In the genomic region with DNA sequence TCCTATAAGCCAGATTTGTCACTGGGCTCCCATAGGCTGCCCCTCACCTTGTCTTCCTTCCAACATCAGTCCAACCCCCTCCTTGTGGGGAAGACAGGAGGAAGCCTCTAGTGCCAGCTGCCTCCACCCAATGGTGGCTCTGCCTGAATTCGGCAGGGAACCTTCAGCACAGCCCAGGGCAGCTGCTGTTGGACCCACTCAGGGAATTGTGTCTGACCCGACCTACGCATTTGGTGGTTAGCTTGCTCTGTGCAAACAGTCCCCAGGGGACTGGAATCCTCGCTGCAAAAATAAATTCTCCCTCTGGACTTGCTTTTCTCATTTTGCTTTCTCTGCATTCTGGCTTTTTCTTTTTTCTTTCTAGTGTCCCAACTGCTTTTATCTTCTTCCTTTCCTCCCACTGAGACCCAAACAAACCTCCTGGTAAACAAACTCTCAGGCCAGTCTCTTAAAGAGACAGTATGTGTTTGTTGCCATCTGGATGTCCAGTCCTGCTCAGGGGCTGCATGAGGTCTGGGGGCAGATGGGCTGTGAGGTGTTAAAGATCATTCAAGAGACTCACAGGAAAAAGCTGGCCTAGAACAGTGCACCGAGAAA, we compare ENCODE assay signal across 1 cellular context.
A peak's percentile ranks its signal among the peaks of the same experiment; 100 is the strongest.
TF ChIP-seq lines count a peak whose summit lies in the region.

No MANE protein-coding gene starts in this region.

TF ChIP-seq in HepG2, 621 proteins besides CTCF, POLR2A, EP300 and RAD21 (continued from another document and continues in another):
- TF ChIP-seq FOXA1 (IDR thresholded peaks at IDR 0.05) (no peak), FOXA1 (CRISPR knock-in tag; IDR thresholded peaks at IDR 0.05) (0 out of 2 replicates have a peak, but pooled peaks have one; percentile 4), ZNF335 (CRISPR knock-in tag; IDR thresholded peaks at IDR 0.05) (0 out of 2 replicates have a peak, but pooled peaks have one; percentile 24), ZNF138 (CRISPR knock-in tag; IDR thresholded peaks at IDR 0.05; ENCODE audit: low read depth) (no peak), SAFB2 (CRISPR knock-in tag; IDR thresholded peaks at IDR 0.05; ENCODE audit: borderline replicate concordance, low read depth) (0 out of 2 replicates have a peak, but pooled peaks have one; percentile 23), YY1 (IDR thresholded peaks at IDR 0.05; ENCODE audit: insufficient read depth, insufficient replicate concordance, low read depth, low read length) (no peak), ZNF556 (CRISPR knock-in tag; IDR thresholded peaks at IDR 0.05; ENCODE audit: borderline replicate concordance) (no peak), ZNF558 (CRISPR knock-in tag; IDR thresholded peaks at IDR 0.05; ENCODE audit: borderline replicate concordance) (no peak), PHF20 (CRISPR knock-in tag; IDR thresholded peaks at IDR 0.05) (no peak), ZFAT (CRISPR knock-in tag; conservative IDR thresholded peaks at IDR 0.05) (no peak), ZNF547 (CRISPR knock-in tag; IDR thresholded peaks at IDR 0.05) (0 out of 2 replicates have a peak, but pooled peaks have one; percentile 10), ZNF337 (CRISPR knock-in tag; IDR thresholded peaks at IDR 0.05; ENCODE audit: borderline replicate concordance, low read depth) (peak; percentile 62; the same call in 1 of the 2 replicates), TEAD3 (CRISPR knock-in tag; optimal IDR thresholded peaks at IDR 0.05; ENCODE audit: borderline replicate concordance) (no peak), ZNF329 (CRISPR knock-in tag; IDR thresholded peaks at IDR 0.05; ENCODE audit: low read depth) (no peak), RFXAP (CRISPR knock-in tag; IDR thresholded peaks at IDR 0.05; ENCODE audit: borderline replicate concordance) (no peak), ARNT (IDR thresholded peaks at IDR 0.05) (no peak), FOSL2 (CRISPR knock-in tag; IDR thresholded peaks at IDR 0.05) (no peak), KLF16 (CRISPR knock-in tag; IDR thresholded peaks at IDR 0.05) (peak in 1 of 2 experiments; percentile 62; a peak in 1 of 4 replicates), ZSCAN25 (CRISPR knock-in tag; IDR thresholded peaks at IDR 0.05) (peak; percentile 31; the same call in 1 of the 2 replicates), NFIC (IDR thresholded peaks at IDR 0.05; ENCODE audit: low read length) (no peak), FLYWCH1 (CRISPR knock-in tag; IDR thresholded peaks at IDR 0.05) (no peak), MTF1 (CRISPR knock-in tag; IDR thresholded peaks at IDR 0.05) (no peak), RARA (CRISPR knock-in tag; IDR thresholded peaks at IDR 0.05) (no peak), SOX5 (CRISPR knock-in tag; IDR thresholded peaks at IDR 0.05; ENCODE audit: borderline replicate concordance) (peak; percentile 36; the same call in 1 of the 2 replicates), ZNF780A (CRISPR knock-in tag; IDR thresholded peaks at IDR 0.05) (no peak)
- TF ChIP-seq, protein P1, sequence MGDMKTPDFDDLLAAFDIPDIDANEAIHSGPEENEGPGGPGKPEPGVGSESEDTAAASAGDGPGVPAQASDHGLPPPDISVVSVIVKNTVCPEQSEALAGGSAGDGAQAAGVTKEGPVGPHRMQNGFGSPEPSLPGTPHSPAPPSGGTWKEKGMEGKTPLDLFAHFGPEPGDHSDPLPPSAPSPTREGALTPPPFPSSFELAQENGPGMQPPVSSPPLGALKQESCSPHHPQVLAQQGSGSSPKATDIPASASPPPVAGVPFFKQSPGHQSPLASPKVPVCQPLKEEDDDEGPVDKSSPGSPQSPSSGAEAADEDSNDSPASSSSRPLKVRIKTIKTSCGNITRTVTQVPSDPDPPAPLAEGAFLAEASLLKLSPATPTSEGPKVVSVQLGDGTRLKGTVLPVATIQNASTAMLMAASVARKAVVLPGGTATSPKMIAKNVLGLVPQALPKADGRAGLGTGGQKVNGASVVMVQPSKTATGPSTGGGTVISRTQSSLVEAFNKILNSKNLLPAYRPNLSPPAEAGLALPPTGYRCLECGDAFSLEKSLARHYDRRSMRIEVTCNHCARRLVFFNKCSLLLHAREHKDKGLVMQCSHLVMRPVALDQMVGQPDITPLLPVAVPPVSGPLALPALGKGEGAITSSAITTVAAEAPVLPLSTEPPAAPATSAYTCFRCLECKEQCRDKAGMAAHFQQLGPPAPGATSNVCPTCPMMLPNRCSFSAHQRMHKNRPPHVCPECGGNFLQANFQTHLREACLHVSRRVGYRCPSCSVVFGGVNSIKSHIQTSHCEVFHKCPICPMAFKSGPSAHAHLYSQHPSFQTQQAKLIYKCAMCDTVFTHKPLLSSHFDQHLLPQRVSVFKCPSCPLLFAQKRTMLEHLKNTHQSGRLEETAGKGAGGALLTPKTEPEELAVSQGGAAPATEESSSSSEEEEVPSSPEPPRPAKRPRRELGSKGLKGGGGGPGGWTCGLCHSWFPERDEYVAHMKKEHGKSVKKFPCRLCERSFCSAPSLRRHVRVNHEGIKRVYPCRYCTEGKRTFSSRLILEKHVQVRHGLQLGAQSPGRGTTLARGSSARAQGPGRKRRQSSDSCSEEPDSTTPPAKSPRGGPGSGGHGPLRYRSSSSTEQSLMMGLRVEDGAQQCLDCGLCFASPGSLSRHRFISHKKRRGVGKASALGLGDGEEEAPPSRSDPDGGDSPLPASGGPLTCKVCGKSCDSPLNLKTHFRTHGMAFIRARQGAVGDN (CRISPR knock-in tag; IDR thresholded peaks at IDR 0.05), result no peak; the same call in 1 of the 2 replicates
- TF ChIP-seq, protein P2, sequence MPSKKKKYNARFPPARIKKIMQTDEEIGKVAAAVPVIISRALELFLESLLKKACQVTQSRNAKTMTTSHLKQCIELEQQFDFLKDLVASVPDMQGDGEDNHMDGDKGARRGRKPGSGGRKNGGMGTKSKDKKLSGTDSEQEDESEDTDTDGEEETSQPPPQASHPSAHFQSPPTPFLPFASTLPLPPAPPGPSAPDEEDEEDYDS (CRISPR knock-in tag; IDR thresholded peaks at IDR 0.05), result peak; percentile 53; the same call in 1 of the 2 replicates
- TF ChIP-seq, protein P3, sequence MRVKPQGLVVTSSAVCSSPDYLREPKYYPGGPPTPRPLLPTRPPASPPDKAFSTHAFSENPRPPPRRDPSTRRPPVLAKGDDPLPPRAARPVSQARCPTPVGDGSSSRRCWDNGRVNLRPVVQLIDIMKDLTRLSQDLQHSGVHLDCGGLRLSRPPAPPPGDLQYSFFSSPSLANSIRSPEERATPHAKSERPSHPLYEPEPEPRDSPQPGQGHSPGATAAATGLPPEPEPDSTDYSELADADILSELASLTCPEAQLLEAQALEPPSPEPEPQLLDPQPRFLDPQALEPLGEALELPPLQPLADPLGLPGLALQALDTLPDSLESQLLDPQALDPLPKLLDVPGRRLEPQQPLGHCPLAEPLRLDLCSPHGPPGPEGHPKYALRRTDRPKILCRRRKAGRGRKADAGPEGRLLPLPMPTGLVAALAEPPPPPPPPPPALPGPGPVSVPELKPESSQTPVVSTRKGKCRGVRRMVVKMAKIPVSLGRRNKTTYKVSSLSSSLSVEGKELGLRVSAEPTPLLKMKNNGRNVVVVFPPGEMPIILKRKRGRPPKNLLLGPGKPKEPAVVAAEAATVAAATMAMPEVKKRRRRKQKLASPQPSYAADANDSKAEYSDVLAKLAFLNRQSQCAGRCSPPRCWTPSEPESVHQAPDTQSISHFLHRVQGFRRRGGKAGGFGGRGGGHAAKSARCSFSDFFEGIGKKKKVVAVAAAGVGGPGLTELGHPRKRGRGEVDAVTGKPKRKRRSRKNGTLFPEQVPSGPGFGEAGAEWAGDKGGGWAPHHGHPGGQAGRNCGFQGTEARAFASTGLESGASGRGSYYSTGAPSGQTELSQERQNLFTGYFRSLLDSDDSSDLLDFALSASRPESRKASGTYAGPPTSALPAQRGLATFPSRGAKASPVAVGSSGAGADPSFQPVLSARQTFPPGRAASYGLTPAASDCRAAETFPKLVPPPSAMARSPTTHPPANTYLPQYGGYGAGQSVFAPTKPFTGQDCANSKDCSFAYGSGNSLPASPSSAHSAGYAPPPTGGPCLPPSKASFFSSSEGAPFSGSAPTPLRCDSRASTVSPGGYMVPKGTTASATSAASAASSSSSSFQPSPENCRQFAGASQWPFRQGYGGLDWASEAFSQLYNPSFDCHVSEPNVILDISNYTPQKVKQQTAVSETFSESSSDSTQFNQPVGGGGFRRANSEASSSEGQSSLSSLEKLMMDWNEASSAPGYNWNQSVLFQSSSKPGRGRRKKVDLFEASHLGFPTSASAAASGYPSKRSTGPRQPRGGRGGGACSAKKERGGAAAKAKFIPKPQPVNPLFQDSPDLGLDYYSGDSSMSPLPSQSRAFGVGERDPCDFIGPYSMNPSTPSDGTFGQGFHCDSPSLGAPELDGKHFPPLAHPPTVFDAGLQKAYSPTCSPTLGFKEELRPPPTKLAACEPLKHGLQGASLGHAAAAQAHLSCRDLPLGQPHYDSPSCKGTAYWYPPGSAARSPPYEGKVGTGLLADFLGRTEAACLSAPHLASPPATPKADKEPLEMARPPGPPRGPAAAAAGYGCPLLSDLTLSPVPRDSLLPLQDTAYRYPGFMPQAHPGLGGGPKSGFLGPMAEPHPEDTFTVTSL (CRISPR knock-in tag; IDR thresholded peaks at IDR 0.05; ENCODE audit: borderline replicate concordance), result peak; percentile 55; the same call in 1 of the 2 replicates
- TF ChIP-seq, protein P4, sequence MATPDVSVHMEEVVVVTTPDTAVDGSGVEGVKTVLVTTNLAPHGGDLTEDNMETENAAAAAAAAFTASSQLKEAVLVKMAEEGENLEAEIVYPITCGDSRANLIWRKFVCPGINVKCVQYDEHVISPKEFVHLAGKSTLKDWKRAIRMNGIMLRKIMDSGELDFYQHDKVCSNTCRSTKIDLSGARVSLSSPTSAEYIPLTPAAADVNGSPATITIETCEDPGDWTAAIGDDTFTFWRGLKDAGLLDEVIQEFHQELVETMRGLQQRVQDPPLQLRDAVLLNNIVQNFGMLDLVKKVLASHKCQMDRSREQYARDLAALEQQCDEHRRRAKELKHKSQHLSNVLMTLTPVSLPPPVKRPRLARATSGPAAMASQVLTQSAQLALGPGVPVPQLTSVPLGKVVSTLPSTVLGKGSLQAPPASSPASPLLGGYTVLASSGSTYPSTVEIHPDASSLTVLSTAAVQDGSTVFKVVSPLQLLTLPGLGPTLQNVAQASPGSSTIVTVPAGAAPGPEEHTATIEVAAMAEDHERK (CRISPR knock-in tag; IDR thresholded peaks at IDR 0.05; ENCODE audit: low read depth), result no peak
- TF ChIP-seq, protein P5, sequence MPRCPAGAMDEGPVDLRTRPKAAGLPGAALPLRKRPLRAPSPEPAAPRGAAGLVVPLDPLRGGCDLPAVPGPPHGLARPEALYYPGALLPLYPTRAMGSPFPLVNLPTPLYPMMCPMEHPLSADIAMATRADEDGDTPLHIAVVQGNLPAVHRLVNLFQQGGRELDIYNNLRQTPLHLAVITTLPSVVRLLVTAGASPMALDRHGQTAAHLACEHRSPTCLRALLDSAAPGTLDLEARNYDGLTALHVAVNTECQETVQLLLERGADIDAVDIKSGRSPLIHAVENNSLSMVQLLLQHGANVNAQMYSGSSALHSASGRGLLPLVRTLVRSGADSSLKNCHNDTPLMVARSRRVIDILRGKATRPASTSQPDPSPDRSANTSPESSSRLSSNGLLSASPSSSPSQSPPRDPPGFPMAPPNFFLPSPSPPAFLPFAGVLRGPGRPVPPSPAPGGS (CRISPR knock-in tag; IDR thresholded peaks at IDR 0.05), result no peak
- TF ChIP-seq, protein P6, sequence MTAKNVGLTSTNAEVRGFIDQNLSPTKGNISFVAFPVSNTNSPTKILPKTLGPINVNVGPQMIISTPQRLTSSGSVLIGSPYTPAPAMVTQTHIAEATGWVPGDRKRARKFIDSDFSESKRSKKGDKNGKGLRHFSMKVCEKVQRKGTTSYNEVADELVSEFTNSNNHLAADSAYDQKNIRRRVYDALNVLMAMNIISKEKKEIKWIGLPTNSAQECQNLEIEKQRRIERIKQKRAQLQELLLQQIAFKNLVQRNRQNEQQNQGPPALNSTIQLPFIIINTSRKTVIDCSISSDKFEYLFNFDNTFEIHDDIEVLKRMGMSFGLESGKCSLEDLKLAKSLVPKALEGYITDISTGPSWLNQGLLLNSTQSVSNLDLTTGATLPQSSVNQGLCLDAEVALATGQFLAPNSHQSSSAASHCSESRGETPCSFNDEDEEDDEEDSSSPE (CRISPR knock-in tag; IDR thresholded peaks at IDR 0.05), result no peak
- TF ChIP-seq, protein P7, sequence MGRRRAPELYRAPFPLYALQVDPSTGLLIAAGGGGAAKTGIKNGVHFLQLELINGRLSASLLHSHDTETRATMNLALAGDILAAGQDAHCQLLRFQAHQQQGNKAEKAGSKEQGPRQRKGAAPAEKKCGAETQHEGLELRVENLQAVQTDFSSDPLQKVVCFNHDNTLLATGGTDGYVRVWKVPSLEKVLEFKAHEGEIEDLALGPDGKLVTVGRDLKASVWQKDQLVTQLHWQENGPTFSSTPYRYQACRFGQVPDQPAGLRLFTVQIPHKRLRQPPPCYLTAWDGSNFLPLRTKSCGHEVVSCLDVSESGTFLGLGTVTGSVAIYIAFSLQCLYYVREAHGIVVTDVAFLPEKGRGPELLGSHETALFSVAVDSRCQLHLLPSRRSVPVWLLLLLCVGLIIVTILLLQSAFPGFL (CRISPR knock-in tag; IDR thresholded peaks at IDR 0.05), result no peak
- TF ChIP-seq, protein P8, sequence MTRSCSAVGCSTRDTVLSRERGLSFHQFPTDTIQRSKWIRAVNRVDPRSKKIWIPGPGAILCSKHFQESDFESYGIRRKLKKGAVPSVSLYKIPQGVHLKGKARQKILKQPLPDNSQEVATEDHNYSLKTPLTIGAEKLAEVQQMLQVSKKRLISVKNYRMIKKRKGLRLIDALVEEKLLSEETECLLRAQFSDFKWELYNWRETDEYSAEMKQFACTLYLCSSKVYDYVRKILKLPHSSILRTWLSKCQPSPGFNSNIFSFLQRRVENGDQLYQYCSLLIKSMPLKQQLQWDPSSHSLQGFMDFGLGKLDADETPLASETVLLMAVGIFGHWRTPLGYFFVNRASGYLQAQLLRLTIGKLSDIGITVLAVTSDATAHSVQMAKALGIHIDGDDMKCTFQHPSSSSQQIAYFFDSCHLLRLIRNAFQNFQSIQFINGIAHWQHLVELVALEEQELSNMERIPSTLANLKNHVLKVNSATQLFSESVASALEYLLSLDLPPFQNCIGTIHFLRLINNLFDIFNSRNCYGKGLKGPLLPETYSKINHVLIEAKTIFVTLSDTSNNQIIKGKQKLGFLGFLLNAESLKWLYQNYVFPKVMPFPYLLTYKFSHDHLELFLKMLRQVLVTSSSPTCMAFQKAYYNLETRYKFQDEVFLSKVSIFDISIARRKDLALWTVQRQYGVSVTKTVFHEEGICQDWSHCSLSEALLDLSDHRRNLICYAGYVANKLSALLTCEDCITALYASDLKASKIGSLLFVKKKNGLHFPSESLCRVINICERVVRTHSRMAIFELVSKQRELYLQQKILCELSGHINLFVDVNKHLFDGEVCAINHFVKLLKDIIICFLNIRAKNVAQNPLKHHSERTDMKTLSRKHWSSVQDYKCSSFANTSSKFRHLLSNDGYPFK (CRISPR knock-in tag; IDR thresholded peaks at IDR 0.05; ENCODE audit: borderline replicate concordance), result no peak
